Comparison of ENCODE assay signal across 1 cellular context in genomic region chr10:102660891-102661613, GRCh38.
A peak's percentile ranks its signal among the peaks of the same experiment; 100 is the strongest.
TF ChIP-seq lines count a peak whose summit lies in the region.

No MANE protein-coding gene starts in this region.

TF ChIP-seq in GM12878, 131 proteins besides CTCF, POLR2A, EP300 and RAD21 (continued from another document and continues in another):
- TF ChIP-seq PBX3 (IDR thresholded peaks at IDR 0.05; ENCODE audit: insufficient replicate concordance, low read depth, low read length), result peak; percentile 67
- no peak for TF ChIP-seq BCL11A (IDR thresholded peaks at IDR 0.05; ENCODE audit: low read depth, low read length)
- peak; percentile 54; the same call in 1 of the 2 replicates for TF ChIP-seq RELB (IDR thresholded peaks at IDR 0.05; ENCODE audit: low read depth)
- TF ChIP-seq PML (IDR thresholded peaks at IDR 0.05; ENCODE audit: low read length), result no peak
- peak; percentile 18; the same call in 1 of the 2 replicates for TF ChIP-seq ATF7 (IDR thresholded peaks at IDR 0.05; ENCODE audit: low read depth)
- TF ChIP-seq BMI1 (IDR thresholded peaks at IDR 0.05; ENCODE audit: borderline replicate concordance), result no peak
- TF ChIP-seq PAX5 (IDR thresholded peaks at IDR 0.05; ENCODE audit: borderline replicate concordance, low read depth, low read length), result peak; percentile 27; the same call in 1 of the 2 replicates
- TF ChIP-seq ZSCAN29 (IDR thresholded peaks at IDR 0.05), result peak; percentile 4; the same call in 1 of the 2 replicates
- TF ChIP-seq ZNF207 (IDR thresholded peaks at IDR 0.05; ENCODE audit: borderline replicate concordance), result 0 out of 2 replicates have a peak, but pooled peaks have one; percentile 51
- peak; percentile 81 to 84 for TF ChIP-seq IKZF2 (IDR thresholded peaks at IDR 0.05)
- TF ChIP-seq ZNF274 (IDR thresholded peaks at IDR 0.05; ENCODE audit: insufficient read depth, insufficient read length), result no peak
- TF ChIP-seq MEF2B (IDR thresholded peaks at IDR 0.05; ENCODE audit: partially characterized antibody, poor library complexity, severe bottlenecking), result peak; percentile 30
- peak; percentile 100 for TF ChIP-seq TCF3 (IDR thresholded peaks at IDR 0.05; ENCODE audit: borderline replicate concordance, insufficient read depth, low read depth, low read length)
- TF ChIP-seq RFX5 (IDR thresholded peaks at IDR 0.05; ENCODE audit: low read depth, low read length), result no peak
- no peak for TF ChIP-seq KLF5 (IDR thresholded peaks at IDR 0.05; ENCODE audit: partially characterized antibody)
- TF ChIP-seq ZBTB11 (CRISPR knock-in tag; IDR thresholded peaks at IDR 0.05), result no peak
- TF ChIP-seq GATAD2B (conservative IDR thresholded peaks at IDR 0.05; ENCODE audit: low read depth), result 0 out of 2 replicates have a peak, but pooled peaks have one; percentile 69
- TF ChIP-seq ETV6 (conservative IDR thresholded peaks at IDR 0.05 in 1 of 2, IDR thresholded peaks at IDR 0.05 in 1 of 2; ENCODE audit: borderline replicate concordance in 1 of 2, low read depth in 1 of 2), result peak in 1 of 2 experiments; percentile 58; a peak in 1 of 4 replicates
- TF ChIP-seq STAT1 (conservative IDR thresholded peaks at IDR 0.05), result no peak
- TF ChIP-seq CBX3 (IDR thresholded peaks at IDR 0.05; ENCODE audit: borderline replicate concordance, low read depth), result no peak
- no peak for TF ChIP-seq E4F1 (IDR thresholded peaks at IDR 0.05; ENCODE audit: borderline replicate concordance, partially characterized antibody)
- peak; percentile 80 for TF ChIP-seq RUNX3 (IDR thresholded peaks at IDR 0.05; ENCODE audit: low read length)
- peak; percentile 83 for TF ChIP-seq NBN (IDR thresholded peaks at IDR 0.05)
- TF ChIP-seq SMAD5 (IDR thresholded peaks at IDR 0.05; ENCODE audit: low read depth), result 0 out of 2 replicates have a peak, but pooled peaks have one; percentile 34
- no peak for TF ChIP-seq USF2 (IDR thresholded peaks at IDR 0.05; ENCODE audit: borderline replicate concordance, low read depth, low read length)
- TF ChIP-seq YY1 (IDR thresholded peaks at IDR 0.05; ENCODE audit: low read depth, low read length), result 0 out of 2 replicates have a peak, but pooled peaks have one; percentile 28
- TF ChIP-seq ELK1 (IDR thresholded peaks at IDR 0.05; ENCODE audit: low read depth, low read length), result no peak
- TF ChIP-seq ZNF217 (IDR thresholded peaks at IDR 0.05), result no peak
- peak; percentile 54; the same call in 1 of the 2 replicates for TF ChIP-seq MXI1 (IDR thresholded peaks at IDR 0.05; ENCODE audit: low read depth, low read length)
- peak; percentile 100 for TF ChIP-seq TCF12 (IDR thresholded peaks at IDR 0.05; ENCODE audit: low read depth, low read length)
- peak; percentile 95 for TF ChIP-seq HDGF (IDR thresholded peaks at IDR 0.05)
- no peak for TF ChIP-seq KDM1A (IDR thresholded peaks at IDR 0.05; ENCODE audit: borderline replicate concordance)
- TF ChIP-seq DPF2 (IDR thresholded peaks at IDR 0.05), result peak; percentile 86
- TF ChIP-seq FOXM1 (IDR thresholded peaks at IDR 0.05; ENCODE audit: low read depth, low read length), result peak; percentile 81
- TF ChIP-seq BCL3 (IDR thresholded peaks at IDR 0.05; ENCODE audit: borderline replicate concordance, insufficient read depth, low read depth, low read length, poor library complexity, severe bottlenecking), result peak; percentile 36
- no peak for TF ChIP-seq E2F8 (IDR thresholded peaks at IDR 0.05; ENCODE audit: low read depth, partially characterized antibody)
- 0 out of 2 replicates have a peak, but pooled peaks have one; percentile 21 for TF ChIP-seq CBFB (IDR thresholded peaks at IDR 0.05; ENCODE audit: low read depth)
- TF ChIP-seq EGR1 (IDR thresholded peaks at IDR 0.05; ENCODE audit: borderline replicate concordance in 1 of 2, low read depth in 2 of 2, low read length in 2 of 2), result peak in 1 of 2 experiments; percentile 80; a peak in 2 of 3 replicates
- TF ChIP-seq BCLAF1 (IDR thresholded peaks at IDR 0.05), result no peak
- 0 out of 3 replicates have a peak, but pooled peaks have one; percentile 7 for TF ChIP-seq POU2F2 (IDR thresholded peaks at IDR 0.05; ENCODE audit: borderline replicate concordance, low read depth, low read length)
- TF ChIP-seq SMARCA5 (IDR thresholded peaks at IDR 0.05), result no peak
- TF ChIP-seq SUPT20H (IDR thresholded peaks at IDR 0.05; ENCODE audit: borderline replicate concordance, control insufficient read depth, low read depth, low read length), result no peak
- TF ChIP-seq ZNF622 (IDR thresholded peaks at IDR 0.05), result no peak
- TF ChIP-seq SRF (IDR thresholded peaks at IDR 0.05; ENCODE audit: low read depth in 2 of 2, low read length in 2 of 2), result no peak
- TF ChIP-seq FOXK2 (IDR thresholded peaks at IDR 0.05), result no peak
- TF ChIP-seq BRCA1 (IDR thresholded peaks at IDR 0.05; ENCODE audit: low read depth, low read length), result no peak
